ENCODE assay signal across 8 cellular contexts in the genomic region with DNA sequence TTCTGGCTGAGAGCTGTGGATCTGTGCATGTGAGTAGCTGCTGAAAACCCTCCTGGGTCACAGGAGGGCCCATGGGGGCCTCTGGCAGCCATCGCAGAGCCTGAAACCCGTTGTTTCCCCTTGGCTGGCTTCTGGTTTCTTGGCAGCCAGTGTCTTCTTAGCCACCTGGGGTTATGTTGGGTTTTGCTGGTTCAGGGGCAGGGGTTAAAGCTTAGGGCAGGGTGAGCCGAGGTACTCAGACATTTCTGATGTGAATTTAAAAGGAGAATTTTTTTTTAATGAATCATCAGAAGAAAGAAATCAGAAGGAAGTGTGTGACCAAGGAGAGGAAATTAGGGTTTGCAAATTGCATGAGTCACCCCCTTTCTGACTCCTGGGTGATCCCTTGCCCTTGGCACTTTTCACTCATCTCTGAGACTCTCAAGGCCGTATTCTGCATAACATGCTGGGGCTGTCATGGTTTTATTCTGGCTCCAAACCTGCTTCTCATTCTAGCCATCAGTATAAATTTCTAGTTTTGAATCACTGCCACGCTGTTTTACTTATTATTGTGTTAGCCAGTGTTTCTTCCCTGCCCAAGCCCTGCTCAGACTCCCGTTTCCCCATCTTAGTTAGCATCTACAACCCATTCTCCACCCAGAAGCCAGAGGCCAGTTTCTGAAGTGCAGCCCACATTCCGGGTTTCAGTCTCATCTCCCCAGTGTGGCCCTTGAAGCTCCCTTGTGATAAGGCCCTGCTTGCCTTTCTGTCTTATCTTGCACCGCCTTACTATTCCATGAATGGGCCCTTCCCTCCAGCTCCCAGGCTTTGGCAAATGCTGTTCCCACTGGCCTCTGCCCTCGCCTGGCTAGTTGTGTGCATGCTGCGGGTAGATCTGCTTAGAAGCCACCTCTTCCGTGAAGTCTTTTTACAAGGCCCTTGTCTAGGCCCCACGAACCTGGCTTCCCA. TPM values are rescaled to one million over a fixed set of nuclear protein-coding genes. Genes with fewer than 3 reads are reported as not detected.
DNase-seq lines count a peak whose midpoint lies in the region; ATAC-seq, FAIRE-seq and TF ChIP-seq lines count a peak whose summit lies in the region.

No MANE protein-coding gene starts in this region.

- TF ChIP-seq POLR2A in GM12891 (IDR thresholded peaks at IDR 0.05; ENCODE audit: low read depth, low read length) (no peak), H54 (IDR thresholded peaks at IDR 0.05; ENCODE audit: low read depth, low read length) (no peak)

- DNase-seq in GM12891 (ENCODE audit: insufficient read length, low spot score) (peak; percentile 42), H54 (ENCODE audit: insufficient read length, low spot score) (peak; percentile 65), LHCN-M2 (ENCODE audit: low read depth) (peak; percentile 97), NCI-H1048 (lab: John Stamatoyannopoulos, UW) (no peak), mesenteric fat pad (ENCODE audit: low spot score) (no peak)
- DNase-seq in activated CD4-positive, alpha-beta T cell treated with anti-CD3 and anti-CD28 coated beads, Interleukin-2, amount 50 U/mL, for 4 hours = peak; percentile 36 to 37
- DNase-seq in stimulated activated CD4-positive, alpha-beta T cell treated with anti-CD3 and anti-CD28 coated beads, Interleukin-4, amount 100 ng/mL, for 1 hour = peak; percentile 24

- FAIRE-seq in GM12891 (lab: Jason Lieb, UNC) (peak; percentile 82), H54 (lab: Jason Lieb, UNC) (no peak)

- ATAC-seq in esophagus mucosa = peak; percentile 94

TF ChIP-seq in GM12891, 5 proteins besides CTCF, POLR2A, EP300 and RAD21:
- TF ChIP-seq POU2F2 (IDR thresholded peaks at IDR 0.05; ENCODE audit: low read depth, low read length) (no peak), TAF1 (IDR thresholded peaks at IDR 0.05; ENCODE audit: low read depth, low read length) (no peak; the same call in 1 of the 2 replicates), PAX5 (IDR thresholded peaks at IDR 0.05; ENCODE audit: insufficient read depth, low read length, severe bottlenecking) (peak; percentile 49), POLR2AphosphoS5 (IDR thresholded peaks at IDR 0.05; ENCODE audit: low read depth, low read length) (no peak), SPI1 (IDR thresholded peaks at IDR 0.05; ENCODE audit: low read depth, low read length) (0 out of 2 replicates have a peak, but pooled peaks have one; percentile 19)

RNA-seq across cellular contexts. Expression of gene TOX2, which starts 40.9 kb away (rescaled TPM):
- polyA plus RNA-seq in GM12891 (2012; ENCODE audit: low read depth, missing spikeins) = 41.6 TPM
- total RNA-seq in LHCN-M2 (2014; rRNA removed) (1.6 and 2.2 TPM in 2 replicates), esophagus mucosa (1.2 TPM), mesenteric fat pad (1.2 TPM)
- polyA plus RNA-seq in LHCN-M2 (2012) = 3.8 TPM

Comparison
In these comparisons a context has a peak if more than half of its experiments do, and no peak if none do; other contexts are left out.
1. DNase-seq: peak in GM12891 (single experiment), H54 (single experiment), LHCN-M2 (single experiment), activated CD4-positive, alpha-beta T cell treated with anti-CD3 and anti-CD28 coated beads, Interleukin-2, amount 50 U/mL, for 4 hours (2 of 2) and stimulated activated CD4-positive, alpha-beta T cell treated with anti-CD3 and anti-CD28 coated beads, Interleukin-4, amount 100 ng/mL, for 1 hour (single experiment); none in NCI-H1048 (single experiment) and mesenteric fat pad (single experiment).